ENCODE assay signal across 1 cellular context in the genomic region with DNA sequence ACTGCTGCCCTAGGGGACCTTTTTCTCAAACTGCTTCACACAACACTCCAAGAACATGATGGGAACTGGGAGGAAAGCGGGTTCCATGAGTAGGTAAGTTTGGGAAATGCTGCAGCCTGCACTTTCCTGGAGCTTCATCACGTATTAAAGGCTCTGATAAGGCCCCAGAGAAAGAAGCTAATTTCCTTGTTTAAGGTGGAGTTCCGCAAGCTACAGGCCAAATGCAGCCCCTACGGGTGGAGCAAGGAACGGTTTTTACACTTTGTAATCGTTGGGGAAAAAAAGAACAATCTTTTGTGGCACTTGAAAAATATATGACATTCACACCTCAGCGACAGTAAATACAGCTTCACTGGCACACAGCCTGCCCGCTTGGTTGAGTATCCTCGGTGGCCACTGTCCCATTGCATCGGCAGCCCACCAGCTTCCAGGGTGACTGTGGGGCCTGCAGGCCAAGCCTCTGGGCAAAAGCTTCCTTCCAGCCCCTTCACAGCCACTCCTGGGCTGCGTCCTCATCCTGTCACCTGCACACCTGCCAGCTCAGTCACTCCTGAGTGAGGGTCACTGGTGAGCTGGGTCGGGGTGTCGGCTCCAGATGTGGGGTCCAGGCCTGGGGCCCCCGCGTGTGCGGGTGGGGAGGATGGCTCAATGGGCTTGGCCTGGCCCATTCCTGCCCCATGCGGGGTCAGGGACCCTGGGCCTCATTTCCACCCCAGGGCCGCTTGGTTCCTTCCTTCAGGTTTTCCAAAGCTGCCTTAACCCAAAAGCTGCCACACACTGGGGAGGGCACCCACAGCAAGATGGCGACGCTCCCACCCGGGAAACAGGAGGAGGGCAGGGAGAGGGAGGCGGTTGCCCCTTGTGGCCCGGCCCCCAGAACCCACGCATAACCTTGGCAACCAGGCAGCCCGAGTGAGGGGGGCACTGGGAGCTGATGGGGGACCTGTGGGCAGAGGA.
TF ChIP-seq lines count a peak whose summit lies in the region.

No MANE protein-coding gene starts in this region.

TF ChIP-seq in GM23338, 12 proteins besides CTCF, POLR2A, EP300 and RAD21:
- TF ChIP-seq POLR2AphosphoS5 (IDR thresholded peaks at IDR 0.05; ENCODE audit: low read depth) (no peak), ETS1 (IDR thresholded peaks at IDR 0.05) (no peak), CREB1 (CRISPR knock-in tag; IDR thresholded peaks at IDR 0.05; ENCODE audit: low read depth) (no peak), ZNF114 (CRISPR knock-in tag; IDR thresholded peaks at IDR 0.05) (no peak), EZH2 (IDR thresholded peaks at IDR 0.05; ENCODE audit: low read depth, unreplicated experiment) (no peak), EZH2phosphoT487 (IDR thresholded peaks at IDR 0.05; ENCODE audit: unreplicated experiment) (no peak), STAT1 (IDR thresholded peaks at IDR 0.05; ENCODE audit: unreplicated experiment) (no peak), REST (IDR thresholded peaks at IDR 0.05; ENCODE audit: unreplicated experiment) (no peak), NANOG (IDR thresholded peaks at IDR 0.05; ENCODE audit: borderline replicate concordance) (no peak), ZNF331 (CRISPR knock-in tag; IDR thresholded peaks at IDR 0.05; ENCODE audit: low read depth) (no peak), JUNB (IDR thresholded peaks at IDR 0.05; ENCODE audit: unreplicated experiment) (no peak)
- TF ChIP-seq, protein P1, sequence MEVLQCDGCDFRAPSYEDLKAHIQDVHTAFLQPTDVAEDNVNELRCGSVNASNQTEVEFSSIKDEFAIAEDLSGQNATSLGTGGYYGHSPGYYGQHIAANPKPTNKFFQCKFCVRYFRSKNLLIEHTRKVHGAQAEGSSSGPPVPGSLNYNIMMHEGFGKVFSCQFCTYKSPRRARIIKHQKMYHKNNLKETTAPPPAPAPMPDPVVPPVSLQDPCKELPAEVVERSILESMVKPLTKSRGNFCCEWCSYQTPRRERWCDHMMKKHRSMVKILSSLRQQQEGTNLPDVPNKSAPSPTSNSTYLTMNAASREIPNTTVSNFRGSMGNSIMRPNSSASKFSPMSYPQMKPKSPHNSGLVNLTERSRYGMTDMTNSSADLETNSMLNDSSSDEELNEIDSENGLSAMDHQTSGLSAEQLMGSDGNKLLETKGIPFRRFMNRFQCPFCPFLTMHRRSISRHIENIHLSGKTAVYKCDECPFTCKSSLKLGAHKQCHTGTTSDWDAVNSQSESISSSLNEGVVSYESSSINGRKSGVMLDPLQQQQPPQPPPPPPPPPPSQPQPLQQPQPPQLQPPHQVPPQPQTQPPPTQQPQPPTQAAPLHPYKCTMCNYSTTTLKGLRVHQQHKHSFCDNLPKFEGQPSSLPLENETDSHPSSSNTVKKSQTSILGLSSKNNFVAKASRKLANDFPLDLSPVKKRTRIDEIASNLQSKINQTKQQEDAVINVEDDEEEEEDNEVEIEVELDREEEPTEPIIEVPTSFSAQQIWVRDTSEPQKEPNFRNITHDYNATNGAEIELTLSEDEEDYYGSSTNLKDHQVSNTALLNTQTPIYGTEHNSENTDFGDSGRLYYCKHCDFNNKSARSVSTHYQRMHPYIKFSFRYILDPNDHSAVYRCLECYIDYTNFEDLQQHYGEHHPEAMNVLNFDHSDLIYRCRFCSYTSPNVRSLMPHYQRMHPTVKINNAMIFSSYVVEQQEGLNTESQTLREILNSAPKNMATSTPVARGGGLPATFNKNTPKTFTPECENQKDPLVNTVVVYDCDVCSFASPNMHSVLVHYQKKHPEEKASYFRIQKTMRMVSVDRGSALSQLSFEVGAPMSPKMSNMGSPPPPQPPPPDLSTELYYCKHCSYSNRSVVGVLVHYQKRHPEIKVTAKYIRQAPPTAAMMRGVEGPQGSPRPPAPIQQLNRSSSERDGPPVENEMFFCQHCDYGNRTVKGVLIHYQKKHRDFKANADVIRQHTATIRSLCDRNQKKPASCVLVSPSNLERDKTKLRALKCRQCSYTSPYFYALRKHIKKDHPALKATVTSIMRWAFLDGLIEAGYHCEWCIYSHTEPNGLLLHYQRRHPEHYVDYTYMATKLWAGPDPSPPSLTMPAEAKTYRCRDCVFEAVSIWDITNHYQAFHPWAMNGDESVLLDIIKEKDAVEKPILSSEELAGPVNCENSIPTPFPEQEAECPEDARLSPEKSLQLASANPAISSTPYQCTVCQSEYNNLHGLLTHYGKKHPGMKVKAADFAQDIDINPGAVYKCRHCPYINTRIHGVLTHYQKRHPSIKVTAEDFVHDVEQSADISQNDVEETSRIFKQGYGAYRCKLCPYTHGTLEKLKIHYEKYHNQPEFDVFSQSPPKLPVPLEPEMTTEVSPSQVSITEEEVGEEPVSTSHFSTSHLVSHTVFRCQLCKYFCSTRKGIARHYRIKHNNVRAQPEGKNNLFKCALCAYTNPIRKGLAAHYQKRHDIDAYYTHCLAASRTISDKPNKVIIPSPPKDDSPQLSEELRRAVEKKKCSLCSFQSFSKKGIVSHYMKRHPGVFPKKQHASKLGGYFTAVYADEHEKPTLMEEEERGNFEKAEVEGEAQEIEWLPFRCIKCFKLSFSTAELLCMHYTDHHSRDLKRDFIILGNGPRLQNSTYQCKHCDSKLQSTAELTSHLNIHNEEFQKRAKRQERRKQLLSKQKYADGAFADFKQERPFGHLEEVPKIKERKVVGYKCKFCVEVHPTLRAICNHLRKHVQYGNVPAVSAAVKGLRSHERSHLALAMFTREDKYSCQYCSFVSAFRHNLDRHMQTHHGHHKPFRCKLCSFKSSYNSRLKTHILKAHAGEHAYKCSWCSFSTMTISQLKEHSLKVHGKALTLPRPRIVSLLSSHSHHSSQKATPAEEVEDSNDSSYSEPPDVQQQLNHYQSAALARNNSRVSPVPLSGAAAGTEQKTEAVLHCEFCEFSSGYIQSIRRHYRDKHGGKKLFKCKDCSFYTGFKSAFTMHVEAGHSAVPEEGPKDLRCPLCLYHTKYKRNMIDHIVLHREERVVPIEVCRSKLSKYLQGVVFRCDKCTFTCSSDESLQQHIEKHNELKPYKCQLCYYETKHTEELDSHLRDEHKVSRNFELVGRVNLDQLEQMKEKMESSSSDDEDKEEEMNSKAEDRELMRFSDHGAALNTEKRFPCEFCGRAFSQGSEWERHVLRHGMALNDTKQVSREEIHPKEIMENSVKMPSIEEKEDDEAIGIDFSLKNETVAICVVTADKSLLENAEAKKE (CRISPR knock-in tag; IDR thresholded peaks at IDR 0.05), result no peak
